Comparison of ENCODE assay signal across 9 cellular contexts in the genomic region with DNA sequence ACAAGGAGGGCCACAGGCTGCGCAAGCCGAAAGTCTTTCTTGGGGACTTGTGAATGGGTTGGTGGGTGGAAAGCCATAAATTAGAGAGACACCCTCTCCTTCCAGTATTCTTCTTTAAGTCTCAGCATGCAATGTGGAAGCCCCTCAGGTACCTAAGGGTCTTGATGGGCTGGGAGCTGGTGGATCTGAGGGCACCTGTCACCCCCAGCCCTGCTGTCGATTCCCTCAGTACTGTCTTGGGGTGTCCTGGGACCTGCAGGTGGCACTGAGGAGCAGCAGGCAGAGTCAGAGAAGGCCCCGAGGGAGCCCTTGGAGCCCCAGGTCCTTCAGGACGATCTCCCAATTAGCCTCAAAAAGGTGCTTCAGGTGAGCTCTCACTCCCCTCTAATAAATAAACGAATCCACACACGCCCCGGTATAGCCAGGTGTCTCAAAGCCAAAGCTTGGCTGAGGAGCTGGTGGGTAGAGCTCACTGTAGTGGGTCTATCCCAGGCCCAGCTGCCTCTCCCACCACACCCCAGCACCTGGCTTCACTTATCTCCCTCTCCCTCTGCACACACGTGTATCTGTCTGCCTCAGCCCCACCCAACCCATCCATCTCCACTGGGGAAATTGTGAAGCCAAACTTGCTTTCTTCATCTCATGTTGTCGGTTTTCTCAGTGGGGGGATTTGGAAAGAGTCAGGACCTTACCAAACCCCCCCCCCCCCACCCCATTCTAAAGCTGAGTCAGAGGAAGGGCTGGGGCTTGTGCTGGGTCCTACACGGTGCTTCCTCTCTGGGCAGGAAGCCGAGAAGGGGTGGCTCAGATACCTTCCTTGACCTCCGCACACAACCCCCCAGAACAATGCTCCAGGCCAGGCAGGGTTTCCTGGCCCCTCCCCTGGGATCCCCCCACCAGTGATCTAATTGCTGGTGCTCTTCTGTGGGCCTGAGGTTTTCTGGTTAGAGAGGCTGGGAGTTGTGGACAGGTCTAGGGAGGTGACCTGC. TPM values are rescaled to one million over a fixed set of nuclear protein-coding genes. Genes with fewer than 3 reads are reported as not detected.
DNase-seq lines count a peak whose midpoint lies in the region; ATAC-seq and TF ChIP-seq lines count a peak whose summit lies in the region.
"Had no signal": no experiment of that assay in that cellular context is flagged by ENCODE, and none has a peak within 500 bp of the region (broad histone marks: within the 10 kb centered on the region; RNA-seq: fewer than 3 reads in every experiment).

No MANE protein-coding gene starts in this region.

- no peaks in the 10 kb centered on the region for H3K9me2 ChIP-seq in MM.1S (replicated peaks; ENCODE audit: insufficient read depth, low read length)

- peak overlapping the region; percentile 84; the same call in 1 of the 2 replicates for H3K9ac ChIP-seq in MM.1S (ENCODE audit: low read length)

- peak overlapping the region; percentile 92 for H2AFZ ChIP-seq in MM.1S (ENCODE audit: low read length)

- peak; percentile 84 for TF ChIP-seq CTCF in MM.1S (IDR thresholded peaks at IDR 0.05; ENCODE audit: low read length)

- CTCF ChIA-PET in activated CD8-positive, alpha-beta T cell treated with anti-CD3 and anti-CD28 coated beads, Interleukin-2, amount 10 ng/mL, durations not matched to agents 7 days and 5 days (lab: Charles Lee): interaction anchor here (0.8 to 13.8 kb wide), 10 partner anchors 8 to 91 kb away, joined by 3 to 205 read pairs (median 20); partner anchors contain the start of genes CKS1B, EFNA4 and PYGO2

- H3K27me3 Mint-ChIP-seq in activated CD8-positive, alpha-beta T cell treated with anti-CD3 and anti-CD28 coated beads, Interleukin-2, amount 10 ng/mL, durations not matched to agents 7 days and 5 days (ENCODE audit: low read depth): no peaks in the 10 kb centered on the region

- H3K36me3 Mint-ChIP-seq in activated CD8-positive, alpha-beta T cell treated with anti-CD3 and anti-CD28 coated beads, Interleukin-2, amount 10 ng/mL, durations not matched to agents 7 days and 5 days (ENCODE audit: low read depth): peaks cover 11% of the 10 kb centered on the region

- H3K9me3 Mint-ChIP-seq in activated CD8-positive, alpha-beta T cell treated with anti-CD3 and anti-CD28 coated beads, Interleukin-2, amount 10 ng/mL, durations not matched to agents 7 days and 5 days (ENCODE audit: insufficient read depth): no peaks in the 10 kb centered on the region

- POLR2A ChIA-PET in activated CD8-positive, alpha-beta T cell treated with anti-CD3 and anti-CD28 coated beads, Interleukin-2, amount 10 ng/mL, durations not matched to agents 7 days and 5 days (lab: Charles Lee): interaction anchor here (0.6 kb wide), 1 partner anchor 22 kb away, joined by 3 read pairs; no protein-coding TSS in a partner anchor

- peaks cover 30% of the 10 kb centered on the region for H3K79me2 ChIP-seq in MM.1S (ENCODE audit: low read length)

- peak overlapping the region; percentile 74 for H3K27ac Mint-ChIP-seq in activated CD8-positive, alpha-beta T cell treated with anti-CD3 and anti-CD28 coated beads, Interleukin-2, amount 10 ng/mL, durations not matched to agents 7 days and 5 days

- H3F3A ChIP-seq in MM.1S (ENCODE audit: insufficient read depth, low read length): peaks cover 14% of the 10 kb centered on the region

- peak overlapping the region; percentile 97 for H3K4me3 ChIP-seq in MM.1S (ENCODE audit: low read length)
- peak overlapping the region; percentile 83 for H3K4me3 ChIP-seq in skeletal muscle cell (ENCODE audit: low read depth, low read length)

- no peaks in the 10 kb centered on the region for H4K20me1 ChIP-seq in MM.1S (ENCODE audit: insufficient read depth, low read length)

- no peak overlapping the region for H3K27ac ChIP-seq in MM.1S (ENCODE audit: low read length)

- in situ Hi-C loops in G401 (cut with HindIII; ENCODE audit: low sequenced_read_pairs): no loop called here

- peaks cover 16% of the 10 kb centered on the region for H3K4me1 ChIP-seq in MM.1S (ENCODE audit: low read length)

- H3K36me3 ChIP-seq in MM.1S (replicated peaks; ENCODE audit: insufficient read depth, low read length): no peaks in the 10 kb centered on the region

- peak overlapping the region; percentile 99 for H3K4me2 ChIP-seq in MM.1S (ENCODE audit: low read depth, low read length)

- H3K27me3 ChIP-seq in MM.1S (replicated peaks; ENCODE audit: insufficient read depth, low read length): no peaks in the 10 kb centered on the region

- H3K4me1 Mint-ChIP-seq in activated CD8-positive, alpha-beta T cell treated with anti-CD3 and anti-CD28 coated beads, Interleukin-2, amount 10 ng/mL, durations not matched to agents 7 days and 5 days (ENCODE audit: low read depth): peaks cover 31% of the 10 kb centered on the region

- H3K4me3 Mint-ChIP-seq in activated CD8-positive, alpha-beta T cell treated with anti-CD3 and anti-CD28 coated beads, Interleukin-2, amount 10 ng/mL, durations not matched to agents 7 days and 5 days: peak overlapping the region; percentile 83

- no peaks in the 10 kb centered on the region for H3K9me3 ChIP-seq in MM.1S (replicated peaks; ENCODE audit: insufficient read depth, low read length)

- DNase-seq in DMS79 treated with DMSO at 0.1 percent for 48 hours (lab: John Stamatoyannopoulos, UW): peak; percentile 67
- DNase-seq in MM.1S: peak; percentile 57
- DNase-seq in activated CD8-positive, alpha-beta T cell treated with anti-CD3 and anti-CD28 coated beads, Interleukin-2, amount 10 ng/mL, durations not matched to agents 7 days and 5 days: peak; percentile 51
- peak; percentile 40 for DNase-seq in glomerular visceral epithelial cell (ENCODE audit: extremely low spot score)
- no peak for DNase-seq in skeletal muscle cell (ENCODE audit: low read depth)
- DNase-seq in COR-L47 (lab: John Stamatoyannopoulos, UW): no peak
- DNase-seq in G401 (ENCODE audit: low spot score): no peak

- peak; percentile 20 for ATAC-seq in activated CD8-positive, alpha-beta T cell treated with anti-CD3 and anti-CD28 coated beads, Interleukin-2, amount 10 ng/mL, durations not matched to agents 7 days and 5 days
- no peak for ATAC-seq in GM18519 (IDR thresholded peaks at IDR 0.05; ENCODE audit: low FRiP score, unreplicated experiment)

RNA-seq across cellular contexts. Expression of gene ADAM15, which starts 1.6 kb away (rescaled TPM):
- 10 to 100 TPM; 29.7 to 29.8 TPM for total RNA-seq in activated CD8-positive, alpha-beta T cell treated with anti-CD3 and anti-CD28 coated beads, Interleukin-2, amount 10 ng/mL, durations not matched to agents 7 days and 5 days
- total RNA-seq in G401 (2014; rRNA removed; shearing (Covaris generic)): 82.2 and 92.9 TPM in 2 replicates

RNA-seq across cellular contexts. Expression of gene EFNA4, which starts 10.8 kb away (rescaled TPM):
- total RNA-seq in activated CD8-positive, alpha-beta T cell treated with anti-CD3 and anti-CD28 coated beads, Interleukin-2, amount 10 ng/mL, durations not matched to agents 7 days and 5 days: 1 to 10 TPM; 7.8 to 9.7 TPM
- total RNA-seq in G401 (2014; rRNA removed; shearing (Covaris generic)): 14.0 and 26.2 TPM in 2 replicates

RNA-seq across cellular contexts. Expression of gene DCST1, which starts 19.1 kb away (rescaled TPM):
- total RNA-seq in activated CD8-positive, alpha-beta T cell treated with anti-CD3 and anti-CD28 coated beads, Interleukin-2, amount 10 ng/mL, durations not matched to agents 7 days and 5 days: not detected
- total RNA-seq in G401 (2014; rRNA removed; shearing (Covaris generic)): not detected in 2 replicates
- total RNA-seq: T-helper 2 cell treated with Interferon-gamma antibody and Interleukin-4, amounts not matched to agents 100 ng/mL and 5 ng/mL, for 36 hours had no signal

RNA-seq across cellular contexts. Expression of gene DCST2, which starts 19.1 kb away (rescaled TPM):
- total RNA-seq in activated CD8-positive, alpha-beta T cell treated with anti-CD3 and anti-CD28 coated beads, Interleukin-2, amount 10 ng/mL, durations not matched to agents 7 days and 5 days: under 1 TPM; 0.24 to 0.37 TPM
- total RNA-seq in G401 (2014; rRNA removed; shearing (Covaris generic)): 0.31 TPM in 1 of 2 replicates, not detected in the other

RNA-seq across cellular contexts. Expression of gene EFNA3, which starts 25.9 kb away (rescaled TPM):
- total RNA-seq in activated CD8-positive, alpha-beta T cell treated with anti-CD3 and anti-CD28 coated beads, Interleukin-2, amount 10 ng/mL, durations not matched to agents 7 days and 5 days: 1 to 10 TPM; 3.8 to 5.5 TPM
- total RNA-seq in G401 (2014; rRNA removed; shearing (Covaris generic)): 3.3 and 5.1 TPM in 2 replicates

Comparison
In these comparisons a context has a peak if more than half of its experiments do, and no peak if none do; other contexts are left out.
1. DNase-seq: peak in DMS79 treated with DMSO at 0.1 percent for 48 hours (single experiment), MM.1S (single experiment), activated CD8-positive, alpha-beta T cell treated with anti-CD3 and anti-CD28 coated beads, Interleukin-2, amount 10 ng/mL, durations not matched to agents 7 days and 5 days (single experiment) and glomerular visceral epithelial cell (single experiment); none in skeletal muscle cell (single experiment), COR-L47 (single experiment) and G401 (single experiment).